Comparison of ENCODE assay signal across 8 cellular contexts in genomic region chr21:31660134-31660565, GRCh38. TPM values are rescaled to one million over a fixed set of nuclear protein-coding genes. Genes with fewer than 3 reads are reported as not detected.
DNase-seq lines count a peak whose midpoint lies in the region; ATAC-seq and TF ChIP-seq lines count a peak whose summit lies in the region.

No MANE protein-coding gene starts in this region.

- H3K4me3 ChIP-seq in BLaER1 (peak overlapping the region; percentile 95), Peyer's patch (peak overlapping the region; percentile 71 to 96 (median 80)), thyroid gland (replicated peaks in 1 of 3) (peak overlapping the region; percentile 54 to 74 (median 66))

- H3K27me3 ChIP-seq in BLaER1, result no peaks in the 10 kb centered on the region
- no peaks in the 10 kb centered on the region for H3K27me3 ChIP-seq in Peyer's patch
- no peaks in the 10 kb centered on the region for H3K27me3 ChIP-seq in thyroid gland

- WGBS in thyroid gland, 2 donors, result 1 to 2% methylated on average over 8 to 11 of the region's 26 CpGs

- H3K4me2 ChIP-seq in BLaER1, result peak overlapping the region; percentile 77

- peaks cover 53% of the 10 kb centered on the region for H4K20me1 ChIP-seq in BLaER1

- H3K36me3 ChIP-seq in BLaER1, result peaks cover 36% of the 10 kb centered on the region
- peaks cover 0 to 14% (median 0%) of the 10 kb centered on the region in 3 donors for H3K36me3 ChIP-seq in Peyer's patch
- H3K36me3 ChIP-seq in thyroid gland, result no peaks in the 10 kb centered on the region

- H3K9ac ChIP-seq in BLaER1, result peak overlapping the region; percentile 95

- DNase-seq in Peyer's patch (peak in 1 of 3 donors; percentile 30), dermis blood vessel endothelial cell (peak; percentile 47), medulla oblongata (ENCODE audit: extremely low spot score) (peak; percentile 48), thyroid gland (peak in 1 of 2 donors; percentile 49), germinal center (ENCODE audit: low spot score) (no peak)

- TF ChIP-seq CTCF in Peyer's patch (IDR thresholded peaks at IDR 0.05), result no peak
- TF ChIP-seq CTCF in thyroid gland (IDR thresholded peaks at IDR 0.05), result no peak

- intact Hi-C loops in thyroid gland (cut with DNase I), result no loop called here

- H3K4me1 ChIP-seq in BLaER1 (peaks cover 64% of the 10 kb centered on the region), Peyer's patch (peaks cover 0 to 53% (median 8%) of the 10 kb centered on the region in 4 donors), thyroid gland (peaks cover 14 to 35% of the 10 kb centered on the region in 2 donors)

- peak; percentile 15 for ATAC-seq in GM18861 (IDR thresholded peaks at IDR 0.05; ENCODE audit: unreplicated experiment)
- ATAC-seq in HG03060 (IDR thresholded peaks at IDR 0.05; ENCODE audit: low read depth, unreplicated experiment), result peak; percentile 11

- no peak for TF ChIP-seq POLR2A in Peyer's patch (IDR thresholded peaks at IDR 0.05)
- no peak for TF ChIP-seq POLR2A in thyroid gland (IDR thresholded peaks at IDR 0.05)

- H3K27ac ChIP-seq in BLaER1, result peak overlapping the region; percentile 93
- H3K27ac ChIP-seq in Peyer's patch, result peak overlapping the region; percentile 87 to 98 (median 92)
- H3K27ac ChIP-seq in thyroid gland, result peak overlapping the region; percentile 11 to 87 (median 86)

- H3K9me3 ChIP-seq in BLaER1 (0 out of 2 replicates have a peak, but pooled peaks cover 7% of the 10 kb centered on the region), Peyer's patch (no peaks in the 10 kb centered on the region), thyroid gland (no peaks in the 10 kb centered on the region)

RNA-seq across cellular contexts. Expression of gene SOD1, which starts 0.7 kb away (rescaled TPM):
- total RNA-seq in Peyer's patch, result 100 to 1,000 TPM; 102 to 304 (median 219) TPM
- 236 and 279 TPM in 2 replicates for total RNA-seq in dermis blood vessel endothelial cell
- total RNA-seq in thyroid gland, result 100 to 1,000 TPM; 147 to 331 (median 261) TPM
